1 cellular context compared by ENCODE assay signal in genomic region chr11:72004515-72005346, GRCh38.
A peak's percentile ranks its signal among the peaks of the same experiment; 100 is the strongest.
TF ChIP-seq lines count a peak whose summit lies in the region.

No MANE protein-coding gene starts in this region.

TF ChIP-seq in K562, 482 proteins besides CTCF, POLR2A, EP300 and RAD21:
- TF ChIP-seq ZNF609 (CRISPR knock-in tag; IDR thresholded peaks at IDR 0.05; ENCODE audit: borderline replicate concordance) = no peak
- TF ChIP-seq POLR2AphosphoS5 (IDR thresholded peaks at IDR 0.05; ENCODE audit: control insufficient read depth, insufficient read depth, low read depth, low read length) = peak; percentile 3; the same call in 1 of the 2 replicates
- TF ChIP-seq FOXK2 (conservative IDR thresholded peaks at IDR 0.05 in 1 of 2, IDR thresholded peaks at IDR 0.05 in 1 of 2; ENCODE audit: low read depth in 2 of 2) = no peak
TF ChIP-seq in K562: peak in this region for 1.
